In genomic region chr19:18647807-18648206, GRCh38 we compare ENCODE assay signal across 25 cellular contexts. TPM values are rescaled to one million over a fixed set of nuclear protein-coding genes. Genes with fewer than 3 reads are reported as not detected.
DNase-seq lines count a peak whose midpoint lies in the region; ATAC-seq and TF ChIP-seq lines count a peak whose summit lies in the region.
"Had no signal": no experiment of that assay in that cellular context is flagged by ENCODE, and none has a peak within 500 bp of the region (broad histone marks: within the 10 kb centered on the region; RNA-seq: fewer than 3 reads in every experiment).

No MANE protein-coding gene starts in this region.

- H3K27ac ChIP-seq in BLaER1 treated with 17β-estradiol and CSF1 and Interleukin-3, amounts not matched to agents 10 nM and 100 nM, result 0 out of 22 replicates have a peak overlapping the region, but pooled peaks of 1 of the 11 experiments have one; percentile 25
- peak overlapping the region; percentile 21 for H3K27ac ChIP-seq in layer of hippocampus (ENCODE audit: low read depth, low read length)
- H3K27ac ChIP-seq: SJSA1, VCaP had no signal

- H3K27ac Mint-ChIP-seq in brain (peak overlapping the region in 3 of 5 experiments; percentile 21 to 81 (median 36)), chondrocyte (ENCODE audit: unreplicated experiment) (no peak overlapping the region)
- H3K27ac Mint-ChIP-seq in stimulated activated effector memory CD8-positive, alpha-beta T cell treated with anti-CD3 and anti-CD28 coated beads, Interleukin-12 subunit alpha, Interleukin-12 subunit beta, amount 100 ng/mL, for 72 hours, result peak overlapping the region; percentile 85
- H3K27ac Mint-ChIP-seq: activated CD8-positive, alpha-beta T cell treated with anti-CD3 and anti-CD28 coated beads, Interleukin-2, amount 10 ng/mL, durations not matched to agents 7 days and 5 days had no signal

- H3K4me3 Mint-ChIP-seq in brain, result no peak overlapping the region
- H3K4me3 Mint-ChIP-seq in stimulated activated effector memory CD8-positive, alpha-beta T cell treated with anti-CD3 and anti-CD28 coated beads, Interleukin-12 subunit alpha, Interleukin-12 subunit beta, amount 100 ng/mL, for 72 hours, result no peak overlapping the region
- no peak overlapping the region for H3K4me3 Mint-ChIP-seq in chondrocyte (ENCODE audit: unreplicated experiment)
- H3K4me3 Mint-ChIP-seq: activated CD8-positive, alpha-beta T cell treated with anti-CD3 and anti-CD28 coated beads, Interleukin-2, amount 10 ng/mL, durations not matched to agents 7 days and 5 days had no signal

- H3K4me1 Mint-ChIP-seq in brain (peaks cover 67% of the 10 kb centered on the region), chondrocyte (ENCODE audit: low read depth) (peaks cover 43% of the 10 kb centered on the region)
- peaks cover 32% of the 10 kb centered on the region for H3K4me1 Mint-ChIP-seq in stimulated activated effector memory CD8-positive, alpha-beta T cell treated with anti-CD3 and anti-CD28 coated beads, Interleukin-12 subunit alpha, Interleukin-12 subunit beta, amount 100 ng/mL, for 72 hours

- H3K4me3 ChIP-seq in BLaER1 treated with 17β-estradiol and CSF1 and Interleukin-3, amounts not matched to agents 10 nM and 100 nM, result no peak overlapping the region; a peak in 1 of 20 replicates
- H3K4me3 ChIP-seq: cardiac muscle cell, MG63, SJSA1 had no signal

- H3K4me1 ChIP-seq in BLaER1 treated with 17β-estradiol and CSF1 and Interleukin-3, amounts not matched to agents 10 nM and 100 nM, result peaks cover 73 to 90% (median 84%) of the 10 kb centered on the region in 10 experiments

- H3K36me3 Mint-ChIP-seq in brain (peaks cover 9% of the 10 kb centered on the region), chondrocyte (ENCODE audit: low read depth) (no peaks in the 10 kb centered on the region)
- no peaks in the 10 kb centered on the region for H3K36me3 Mint-ChIP-seq in stimulated activated effector memory CD8-positive, alpha-beta T cell treated with anti-CD3 and anti-CD28 coated beads, Interleukin-12 subunit alpha, Interleukin-12 subunit beta, amount 100 ng/mL, for 72 hours
- H3K36me3 Mint-ChIP-seq: activated naive CD4-positive, alpha-beta T cell treated with anti-CD3 and anti-CD28 coated beads, Interleukin-2, amount 50 U/mL, for 72 hours had no signal

- no peak for ATAC-seq in stimulated activated effector memory CD8-positive, alpha-beta T cell treated with anti-CD3 and anti-CD28 coated beads, Interleukin-12 subunit alpha, Interleukin-12 subunit beta, amount 100 ng/mL, for 72 hours
- ATAC-seq: activated CD8-positive, alpha-beta T cell treated with anti-CD3 and anti-CD28 coated beads, Interleukin-2, amount 10 ng/mL, durations not matched to agents 7 days and 5 days; activated naive CD4-positive, alpha-beta T cell treated with anti-CD3 and anti-CD28 coated beads, Interleukin-2, amount 50 U/mL, for 72 hours; left colon had no signal

- peaks cover 45 to 92% (median 71%) of the 10 kb centered on the region in 11 experiments; a peak in 21 of 22 replicates for H4K20me1 ChIP-seq in BLaER1 treated with 17β-estradiol and CSF1 and Interleukin-3, amounts not matched to agents 10 nM and 100 nM

- DNase-seq in stimulated activated effector memory CD8-positive, alpha-beta T cell treated with anti-CD3 and anti-CD28 coated beads, Interleukin-12 subunit alpha, Interleukin-12 subunit beta, amount 100 ng/mL, for 72 hours (ENCODE audit: low spot score in 2 of 2), result no peak
- no peak for DNase-seq in NCI-H774 (lab: John Stamatoyannopoulos, UW)
- no peak for DNase-seq in activated T-cell treated with anti-CD3 and anti-CD28 coated beads for 4 hours
- no peak for DNase-seq in chondrocyte (ENCODE audit: low spot score)
- DNase-seq: activated CD4-positive, alpha-beta T cell treated with anti-CD3 and anti-CD28 coated beads for 4 hours; activated CD8-positive, alpha-beta T cell treated with anti-CD3 and anti-CD28 coated beads, Interleukin-2, amount 10 ng/mL, durations not matched to agents 7 days and 5 days; activated effector memory CD4-positive, alpha-beta T cell treated with Interleukin-2 at 50 U/mL for 16 hours; anterior cingulate cortex; DMS 273 treated with DMSO at 0.1 percent for 48 hours; KG1; left colon; MG63; NCI-H1105; NCI-H187; NCI-H2171; NCI-H510A; stimulated activated CD4-positive, alpha-beta T cell treated with anti-CD3 and anti-CD28 coated beads, Interleukin-4, amount 100 ng/mL, for 4 hours; T1000 had no signal

- TF ChIP-seq CTCF in brain (conservative IDR thresholded peaks at IDR 0.05) (no peak), chondrocyte (IDR thresholded peaks at IDR 0.05) (no peak)

- no peaks in the 10 kb centered on the region for H3K27me3 Mint-ChIP-seq in brain
- H3K27me3 Mint-ChIP-seq in chondrocyte (ENCODE audit: low read depth), result no peaks in the 10 kb centered on the region

- H3K9ac ChIP-seq in BLaER1 treated with 17β-estradiol and CSF1 and Interleukin-3, amounts not matched to agents 10 nM and 100 nM, result peak overlapping the region in 6 of 11 experiments; percentile 5 to 60 (median 40); a peak in 4 of 22 replicates

- no peaks in the 10 kb centered on the region for H3K9me3 ChIP-seq in BLaER1 treated with 17β-estradiol and CSF1 and Interleukin-3, amounts not matched to agents 10 nM and 100 nM (replicated peaks in 1 of 11)
- H3K9me3 ChIP-seq: SJSA1 had no signal

- H3K4me2 ChIP-seq in BLaER1 treated with 17β-estradiol and CSF1 and Interleukin-3, amounts not matched to agents 10 nM and 100 nM, result peak overlapping the region; percentile 82 to 97 (median 92)

- H3K27me3 ChIP-seq in BLaER1 treated with 17β-estradiol and CSF1 and Interleukin-3, amounts not matched to agents 10 nM and 100 nM, result no peaks in the 10 kb centered on the region
- no peaks in the 10 kb centered on the region for H3K27me3 ChIP-seq in layer of hippocampus (ENCODE audit: control insufficient read depth, insufficient read depth, low read length)
- H3K27me3 ChIP-seq: cardiac muscle cell, MG63, SJSA1 had no signal

- H3K9me3 Mint-ChIP-seq in brain, result peaks cover 0 to 6% (median 3%) of the 10 kb centered on the region in 5 experiments
- no peaks in the 10 kb centered on the region for H3K9me3 Mint-ChIP-seq in stimulated activated effector memory CD8-positive, alpha-beta T cell treated with anti-CD3 and anti-CD28 coated beads, Interleukin-12 subunit alpha, Interleukin-12 subunit beta, amount 100 ng/mL, for 72 hours
- no peaks in the 10 kb centered on the region for H3K9me3 Mint-ChIP-seq in chondrocyte (ENCODE audit: low read depth)
- H3K9me3 Mint-ChIP-seq: activated naive CD4-positive, alpha-beta T cell treated with anti-CD3 and anti-CD28 coated beads, Interleukin-2, amount 50 U/mL, for 72 hours had no signal

- H3K36me3 ChIP-seq in BLaER1 treated with 17β-estradiol and CSF1 and Interleukin-3, amounts not matched to agents 10 nM and 100 nM, result peaks cover 0 to 14% (median 0%) of the 10 kb centered on the region in 11 experiments; a peak in 4 of 22 replicates
- H3K36me3 ChIP-seq: cardiac muscle cell, MG63, SJSA1 had no signal

RNA-seq across cellular contexts. Expression of gene KLHL26, which starts 11.0 kb away (rescaled TPM):
- polyA plus RNA-seq in brain (ENCODE audit: insufficient read depth, low read depth, low replicate concordance), result 10.9 TPM
- total RNA-seq in chondrocyte, result 6.6 to 9.8 TPM (median 8.0 TPM) in 3 replicates

RNA-seq across cellular contexts. Expression of gene TMEM59L, which starts 35.1 kb away (rescaled TPM):
- polyA plus RNA-seq in brain (ENCODE audit: insufficient read depth, low read depth, low replicate concordance), result 124 TPM
- total RNA-seq in chondrocyte, result 4.4 to 4.8 TPM (median 4.4 TPM) in 3 replicates
- total RNA-seq: activated CD8-positive, alpha-beta T cell treated with anti-CD3 and anti-CD28 coated beads, Interleukin-2, amount 10 ng/mL, durations not matched to agents 7 days and 5 days; SJSA1 had no signal

RNA-seq across cellular contexts. Expression of gene CRTC1, which starts 35.7 kb away (rescaled TPM):
- polyA plus RNA-seq in brain (ENCODE audit: insufficient read depth, low read depth, low replicate concordance), result 29.6 TPM
- total RNA-seq in chondrocyte, result 14.6 to 17.2 TPM (median 15.5 TPM) in 3 replicates

RNA-seq across cellular contexts. Expression of gene CRLF1, which starts 41.2 kb away (rescaled TPM):
- 22.2 TPM for polyA plus RNA-seq in brain (ENCODE audit: insufficient read depth, low read depth, low replicate concordance)
- total RNA-seq in chondrocyte, result 13.2 to 21.9 TPM (median 15.3 TPM) in 3 replicates
- total RNA-seq: activated CD8-positive, alpha-beta T cell treated with anti-CD3 and anti-CD28 coated beads, Interleukin-2, amount 10 ng/mL, durations not matched to agents 7 days and 5 days; activated naive CD4-positive, alpha-beta T cell treated with anti-CD3 and anti-CD28 coated beads, Interleukin-2, amount 50 U/mL, for 72 hours had no signal

RNA-seq across cellular contexts. Expression of gene REX1BD, which starts 59.2 kb away (rescaled TPM):
- 32.9 TPM for polyA plus RNA-seq in brain (ENCODE audit: insufficient read depth, low read depth, low replicate concordance)
- total RNA-seq in chondrocyte, result 46.9 to 89.0 TPM (median 54.1 TPM) in 3 replicates
